ENCODE assay signal across 11 cellular contexts in the genomic region with DNA sequence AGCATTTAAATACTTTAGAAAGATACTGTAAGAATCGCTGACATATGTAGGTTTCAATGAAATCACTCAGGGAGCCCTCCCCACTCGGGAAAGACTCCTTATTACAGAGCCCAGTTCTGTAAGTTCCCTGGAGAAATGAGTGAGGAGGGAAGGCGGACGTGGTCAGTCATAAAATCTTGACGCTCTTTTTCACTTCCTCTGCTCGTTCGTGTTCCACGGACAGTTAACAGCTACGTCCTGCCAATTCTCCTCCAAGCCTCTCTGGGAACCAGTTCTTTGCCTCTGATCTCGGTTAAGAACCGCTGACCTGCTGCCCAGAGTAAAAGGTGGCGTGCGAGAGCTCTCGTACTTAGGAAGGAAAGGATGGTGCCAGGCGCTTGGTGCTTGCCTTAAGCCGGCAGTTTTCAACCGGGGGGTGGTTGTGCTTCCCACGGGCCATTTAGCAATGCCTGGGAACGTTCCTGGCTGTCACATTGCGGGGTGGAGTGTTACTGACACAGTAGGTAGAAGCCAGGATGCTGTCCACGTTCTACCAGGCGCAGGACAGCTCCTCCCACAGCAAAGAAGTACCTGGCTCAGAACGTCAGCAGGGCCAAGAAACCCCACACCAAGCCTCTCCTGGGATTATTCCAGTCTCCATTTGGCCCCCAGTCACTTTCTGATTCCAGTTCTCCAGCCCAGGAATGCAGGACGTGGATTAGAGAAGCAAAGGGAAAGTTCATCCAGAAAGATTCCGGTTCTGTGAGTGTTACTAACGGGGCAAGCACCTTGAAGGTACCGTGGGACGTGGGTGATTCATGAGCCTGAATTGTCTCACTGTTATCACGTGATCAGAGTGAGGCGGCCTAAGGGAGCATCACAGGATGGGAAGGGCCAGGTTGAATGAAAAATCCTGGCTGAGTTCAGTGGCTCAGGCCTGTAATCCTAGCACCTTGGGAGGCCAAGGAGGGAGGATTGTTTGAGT.
DNase-seq lines count a peak whose midpoint lies in the region; ATAC-seq and TF ChIP-seq lines count a peak whose summit lies in the region.
"Had no signal": no experiment of that assay in that cellular context is flagged by ENCODE, and none has a peak within 500 bp of the region (broad histone marks: within the 10 kb centered on the region; RNA-seq: fewer than 3 reads in every experiment).

No MANE protein-coding gene starts in this region.

- TF ChIP-seq CTCF in HEK293 (tag by site-specific recombination; IDR thresholded peaks at IDR 0.05) (no peak), MCF 10A (IDR thresholded peaks at IDR 0.05; ENCODE audit: unreplicated experiment) (no peak), testis (IDR thresholded peaks at IDR 0.05) (no peak)

- peak overlapping the region; percentile 71 for H3K27ac Mint-ChIP-seq in MCF 10A (ENCODE audit: low read depth, unreplicated experiment)
- H3K27ac Mint-ChIP-seq in activated CD8-positive, alpha-beta memory T cell treated with anti-CD3 and anti-CD28 coated beads, Interleukin-2, amount 10 ng/mL, durations not matched to agents 7 days and 5 days = no peak overlapping the region
- H3K27ac Mint-ChIP-seq in activated CD4-positive, alpha-beta T cell treated with anti-CD3 and anti-CD28 coated beads for 36 hours = no peak overlapping the region
- H3K27ac Mint-ChIP-seq: stimulated activated naive CD8-positive, alpha-beta T cell treated with anti-CD3 and anti-CD28 coated beads, Interleukin-15, Interleukin-2, amounts not matched to agents 100 ng/mL and 50 ng/mL, for 24 hours had no signal

- no peak for ATAC-seq in GM21390 (IDR thresholded peaks at IDR 0.05; ENCODE audit: unreplicated experiment)
- ATAC-seq in activated CD8-positive, alpha-beta memory T cell treated with anti-CD3 and anti-CD28 coated beads, Interleukin-2, amount 10 ng/mL, durations not matched to agents 7 days and 5 days = no peak
- ATAC-seq in activated CD4-positive, alpha-beta T cell treated with anti-CD3 and anti-CD28 coated beads for 36 hours = no peak
- ATAC-seq in HG02610 (IDR thresholded peaks at IDR 0.05; ENCODE audit: unreplicated experiment) = no peak
- ATAC-seq: activated T-cell treated with anti-CD3 and anti-CD28 coated beads, Interleukin-2, amount 50 U/mL, for 4 hours had no signal

- no TSS peak for BruUV-seq in MCF 10A (replicated peaks; lab: Mats Ljungman, UMichigan)

- H3K9me3 Mint-ChIP-seq in MCF 10A (ENCODE audit: unreplicated experiment) = peaks cover 8% of the 10 kb centered on the region
- H3K9me3 Mint-ChIP-seq in activated CD8-positive, alpha-beta memory T cell treated with anti-CD3 and anti-CD28 coated beads, Interleukin-2, amount 10 ng/mL, durations not matched to agents 7 days and 5 days (ENCODE audit: low read depth) = peaks cover 4% of the 10 kb centered on the region
- H3K9me3 Mint-ChIP-seq in activated CD4-positive, alpha-beta T cell treated with anti-CD3 and anti-CD28 coated beads for 36 hours (ENCODE audit: low read depth) = no peaks in the 10 kb centered on the region
- H3K9me3 Mint-ChIP-seq: activated T-cell treated with anti-CD3 and anti-CD28 coated beads, Interleukin-2, amount 50 U/mL, for 4 hours had no signal

- intact Hi-C loops in MCF 10A (cut with micrococcal nuclease) (no loop called here), testis (cut with DNase I; ENCODE audit: low total_unique reads) (loop anchor here (10.0 kb wide), 1 partner anchor 115 kb away; no protein-coding TSS in a partner anchor)
- intact Hi-C loops in activated CD4-positive, alpha-beta T cell treated with anti-CD3 and anti-CD28 coated beads for 36 hours (cut with DNase I, micrococcal nuclease) = no loop called here

- CTCF ChIA-PET in HEK293 (lab: Yijun Ruan, JAX) (interaction anchor here (0.8 to 2.5 kb wide), 2 partner anchors 10 to 81 kb away, joined by 3 to 13 read pairs; no protein-coding TSS in a partner anchor), MCF 10A (lab: Yijun Ruan, JAX) (interaction anchor here (0.9 to 2.9 kb wide), 2 partner anchors 10 to 110 kb away, joined by 6 to 13 read pairs; partner anchors contain the start of gene NXN)
- CTCF ChIA-PET in activated CD8-positive, alpha-beta memory T cell treated with anti-CD3 and anti-CD28 coated beads, Interleukin-2, amount 10 ng/mL, durations not matched to agents 7 days and 5 days (lab: Charles Lee) = no interaction called here
- CTCF ChIA-PET in activated CD4-positive, alpha-beta T cell treated with anti-CD3 and anti-CD28 coated beads for 36 hours (lab: Charles Lee) = interaction anchor here (0.7 kb wide), 1 partner anchor 482 kb away, joined by 4 read pairs; no protein-coding TSS in a partner anchor

- H3K9me3 ChIP-seq in HEK293 (ENCODE audit: control insufficient read depth, insufficient read depth, low read depth, low read length) (no peaks in the 10 kb centered on the region), testis (no peaks in the 10 kb centered on the region)

- H3K27ac ChIP-seq in HEK293 (ENCODE audit: extremely low read depth, low read depth, low read length) (no peak overlapping the region), testis (peak overlapping the region; percentile 47 to 80)

- H3K27me3 Mint-ChIP-seq in MCF 10A (ENCODE audit: insufficient read depth, unreplicated experiment) = no peaks in the 10 kb centered on the region
- H3K27me3 Mint-ChIP-seq in activated CD8-positive, alpha-beta memory T cell treated with anti-CD3 and anti-CD28 coated beads, Interleukin-2, amount 10 ng/mL, durations not matched to agents 7 days and 5 days = peaks cover 29% of the 10 kb centered on the region
- H3K27me3 Mint-ChIP-seq in activated CD4-positive, alpha-beta T cell treated with anti-CD3 and anti-CD28 coated beads for 36 hours = peaks cover 6% of the 10 kb centered on the region

- DNase-seq in MCF 10A (ENCODE audit: unreplicated experiment) = peak; percentile 72
- DNase-seq in kidney glomerular epithelial cell (lab: John Stamatoyannopoulos, UW) = peak; percentile 52
- no peak for DNase-seq in testis
- no peak for DNase-seq in activated CD8-positive, alpha-beta memory T cell treated with anti-CD3 and anti-CD28 coated beads, Interleukin-2, amount 10 ng/mL, durations not matched to agents 7 days and 5 days
- DNase-seq in activated CD4-positive, alpha-beta T cell treated with anti-CD3 and anti-CD28 coated beads for 36 hours = no peak
- DNase-seq: activated T-cell treated with anti-CD3 and anti-CD28 coated beads, Interleukin-2, amount 50 U/mL, for 4 hours; erythroblast had no signal

- H3K4me1 Mint-ChIP-seq in MCF 10A (ENCODE audit: insufficient read depth, unreplicated experiment) = peaks cover 25% of the 10 kb centered on the region
- H3K4me1 Mint-ChIP-seq in activated CD8-positive, alpha-beta memory T cell treated with anti-CD3 and anti-CD28 coated beads, Interleukin-2, amount 10 ng/mL, durations not matched to agents 7 days and 5 days = no peaks in the 10 kb centered on the region
- H3K4me1 Mint-ChIP-seq in activated CD4-positive, alpha-beta T cell treated with anti-CD3 and anti-CD28 coated beads for 36 hours = peaks cover 3% of the 10 kb centered on the region

- no peaks in the 10 kb centered on the region for H3K36me3 ChIP-seq in HEK293 (ENCODE audit: control insufficient read depth in 2 of 2, insufficient read depth in 1 of 2, low read length in 2 of 2)
- H3K36me3 ChIP-seq in testis (ENCODE audit: low read depth, missing control alignments) = no peaks in the 10 kb centered on the region

- no peak overlapping the region for H3K4me3 ChIP-seq in HEK293 (ENCODE audit: low read depth, low read length)
- no peak overlapping the region for H3K4me3 ChIP-seq in testis

- POLR2A ChIA-PET in HEK293 (lab: Yijun Ruan, JAX) = no interaction called here
- POLR2A ChIA-PET in MCF 10A (lab: Yijun Ruan, JAX) = interaction anchor here (0.6 to 1.3 kb wide), 5 partner anchors 10 to 110 kb away, joined by 3 to 4 read pairs (median 3); partner anchors contain the start of genes GLOD4 and NXN
- POLR2A ChIA-PET in activated CD4-positive, alpha-beta T cell treated with anti-CD3 and anti-CD28 coated beads for 36 hours (lab: Charles Lee) = no interaction called here

- 40 to 45% methylated on average over 30 of the region's 30 CpGs for WGBS in testis, 2 donors

- H3K36me3 Mint-ChIP-seq in MCF 10A (ENCODE audit: insufficient read depth, unreplicated experiment) = peaks cover 10% of the 10 kb centered on the region
- peaks cover 3% of the 10 kb centered on the region for H3K36me3 Mint-ChIP-seq in activated CD8-positive, alpha-beta memory T cell treated with anti-CD3 and anti-CD28 coated beads, Interleukin-2, amount 10 ng/mL, durations not matched to agents 7 days and 5 days
- no peaks in the 10 kb centered on the region for H3K36me3 Mint-ChIP-seq in activated CD4-positive, alpha-beta T cell treated with anti-CD3 and anti-CD28 coated beads for 36 hours (ENCODE audit: low read depth)

- H3K27me3 ChIP-seq in testis = no peaks in the 10 kb centered on the region

- TF ChIP-seq POLR2A in testis (IDR thresholded peaks at IDR 0.05) = no peak

- H3K4me1 ChIP-seq in HEK293 (ENCODE audit: control insufficient read depth, insufficient read depth, low read length) (no peaks in the 10 kb centered on the region), testis (no peaks in the 10 kb centered on the region)

- H3K4me3 Mint-ChIP-seq in MCF 10A (ENCODE audit: unreplicated experiment) = no peak overlapping the region
- H3K4me3 Mint-ChIP-seq in activated CD8-positive, alpha-beta memory T cell treated with anti-CD3 and anti-CD28 coated beads, Interleukin-2, amount 10 ng/mL, durations not matched to agents 7 days and 5 days = no peak overlapping the region
- H3K4me3 Mint-ChIP-seq in activated CD4-positive, alpha-beta T cell treated with anti-CD3 and anti-CD28 coated beads for 36 hours = no peak overlapping the region
- H3K4me3 Mint-ChIP-seq: activated T-cell treated with anti-CD3 and anti-CD28 coated beads, Interleukin-2, amount 50 U/mL, for 4 hours; stimulated activated naive CD8-positive, alpha-beta T cell treated with anti-CD3 and anti-CD28 coated beads, Interleukin-15, Interleukin-2, amounts not matched to agents 100 ng/mL and 50 ng/mL, for 24 hours had no signal

TF ChIP-seq in HEK293, 187 proteins besides CTCF, POLR2A, EP300 and RAD21:
- no peak for TF ChIP-seq ZNF501 (tag by site-specific recombination; IDR thresholded peaks at IDR 0.05)
- peak; percentile 28; the same call in 1 of the 2 replicates for TF ChIP-seq FEZF1 (tag by site-specific recombination; IDR thresholded peaks at IDR 0.05)
- TF ChIP-seq MEIS1 (CRISPR knock-in tag; IDR thresholded peaks at IDR 0.05; ENCODE audit: borderline replicate concordance) = no peak

Comparison
In these comparisons a context has a peak if more than half of its experiments do, and no peak if none do; other contexts are left out.
1. DNase-seq: peak in MCF 10A (single experiment) and kidney glomerular epithelial cell (single experiment); none in testis (single experiment), activated CD8-positive, alpha-beta memory T cell treated with anti-CD3 and anti-CD28 coated beads, Interleukin-2, amount 10 ng/mL, durations not matched to agents 7 days and 5 days (single experiment) and activated CD4-positive, alpha-beta T cell treated with anti-CD3 and anti-CD28 coated beads for 36 hours (single experiment).